Comparison of ENCODE assay signal across 6 cellular contexts in the genomic region with DNA sequence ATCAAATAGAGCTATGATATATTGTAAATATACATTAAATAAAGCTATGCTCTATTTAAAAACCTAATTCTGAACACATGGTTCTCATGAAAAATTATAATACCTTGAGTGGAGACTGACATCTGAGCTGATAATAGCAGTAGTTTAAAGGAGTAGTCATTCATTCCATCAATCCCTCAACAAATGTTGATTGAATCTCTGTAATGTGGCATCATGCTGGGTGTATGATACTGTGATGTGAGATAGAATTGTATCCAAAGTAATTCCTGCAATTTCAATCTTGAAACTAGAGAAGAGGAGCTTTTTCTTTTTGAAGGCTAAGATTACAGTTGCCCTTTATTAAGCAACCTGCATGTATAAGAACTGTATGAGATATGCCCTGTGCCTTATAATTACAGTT.
"Had no signal": no experiment of that assay in that cellular context is flagged by ENCODE, and none has a peak within 500 bp of the region (broad histone marks: within the 10 kb centered on the region; RNA-seq: fewer than 3 reads in every experiment).

No MANE protein-coding gene starts in this region.

- H3K4me2 ChIP-seq: GM23338 had no signal

- H2AFZ ChIP-seq: GM23338 had no signal

- ATAC-seq: GM23338, K562 had no signal

- DNase-seq: H9, HCEC 1CT, IMR-90, KG1 had no signal

- H3K4me3 ChIP-seq: GM23338, K562 had no signal
